ENCODE assay signal across 14 cellular contexts in genomic region chr22:45968751-45969413, GRCh38. TPM values are rescaled to one million over a fixed set of nuclear protein-coding genes. Genes with fewer than 3 reads are reported as not detected.
DNase-seq lines count a peak whose midpoint lies in the region; ATAC-seq, FAIRE-seq and TF ChIP-seq lines count a peak whose summit lies in the region.
"Had no signal": no experiment of that assay in that cellular context is flagged by ENCODE, and none has a peak within 500 bp of the region (broad histone marks: within the 10 kb centered on the region; RNA-seq: fewer than 3 reads in every experiment).

No MANE protein-coding gene starts in this region.

- TF ChIP-seq CTCF in AG04450 (IDR thresholded peaks at IDR 0.05; ENCODE audit: low read depth, low read length) (no peak), lower lobe of right lung (IDR thresholded peaks at IDR 0.05) (no peak), natural killer cell (IDR thresholded peaks at IDR 0.05) (no peak)

- peaks cover 8% of the 10 kb centered on the region for H3K4me1 ChIP-seq in lower lobe of right lung

- DNase-seq in AG04450 (ENCODE audit: low read depth, low spot score) = peak; percentile 66
- DNase-seq in H54 (ENCODE audit: insufficient read length, low spot score) = peak; percentile 98
- DNase-seq in SW480 (ENCODE audit: low spot score) = peak; percentile 41
- DNase-seq in glomerular visceral epithelial cell (ENCODE audit: extremely low spot score) = peak; percentile 98
- no peak for DNase-seq in lower lobe of right lung
- no peak for DNase-seq in natural killer cell
- DNase-seq: activated B cell treated with CpG ODN at 0.5 μM for 24 hours; activated naive CD4-positive, alpha-beta T cell treated with Interleukin-2 at 50 U/mL for 16 hours; KG1; NCI-H2171 treated with DMSO at 0.1 percent for 48 hours had no signal

- H3K36me3 Mint-ChIP-seq in natural killer cell = no peaks in the 10 kb centered on the region

- peak; percentile 89 for FAIRE-seq in H54 (lab: Jason Lieb, UNC)
- FAIRE-seq: D721Med had no signal

- H3K9me3 ChIP-seq in AG04450 (ENCODE audit: control insufficient read depth, insufficient read depth, low read length) = no peaks in the 10 kb centered on the region; the same call in 1 of the 2 replicates
- no peaks in the 10 kb centered on the region for H3K9me3 ChIP-seq in lower lobe of right lung

- peaks cover 8% of the 10 kb centered on the region for H3K27me3 ChIP-seq in AG04450 (ENCODE audit: control insufficient read depth, insufficient read depth, low read length)
- H3K27me3 ChIP-seq in lower lobe of right lung (ENCODE audit: low read depth) = peaks cover 65% of the 10 kb centered on the region

- H3K27me3 Mint-ChIP-seq in natural killer cell (ENCODE audit: low read depth in 2 of 2) = peaks cover 25 to 27% of the 10 kb centered on the region in 2 donors

- H3K4me3 ChIP-seq in AG04450 (ENCODE audit: low read depth, low read length) (no peak overlapping the region), lower lobe of right lung (no peak overlapping the region)

- H3K36me3 ChIP-seq in lower lobe of right lung = no peaks in the 10 kb centered on the region

- H3K27ac Mint-ChIP-seq in natural killer cell = no peak overlapping the region
- H3K27ac Mint-ChIP-seq: activated B cell treated with CpG ODN at 0.5 μM for 24 hours had no signal

- H3K27ac ChIP-seq in AG04450 (ENCODE audit: low read depth, low read length) (peak overlapping the region; percentile 89), lower lobe of right lung (no peak overlapping the region)

- ATAC-seq in GM21423 (IDR thresholded peaks at IDR 0.05; ENCODE audit: unreplicated experiment) (no peak), lower lobe of right lung (no peak), natural killer cell (no peak), HG03571 (IDR thresholded peaks at IDR 0.05; ENCODE audit: unreplicated experiment) (no peak)

- no peaks in the 10 kb centered on the region for H3K9me3 Mint-ChIP-seq in natural killer cell
- H3K9me3 Mint-ChIP-seq: activated B cell treated with CpG ODN at 0.5 μM for 24 hours had no signal

- POLR2A ChIA-PET in AG04450 (lab: Yijun Ruan, JAX) = no interaction called here

- intact Hi-C loops in lower lobe of right lung (cut with DNase I) = no loop called here
- intact Hi-C loops in natural killer cell (cut with micrococcal nuclease) = no loop called here

- peaks cover 0 to 5% of the 10 kb centered on the region in 2 donors for H3K4me1 Mint-ChIP-seq in natural killer cell

- CTCF ChIA-PET in AG04450 (lab: Charles Lee) = interaction anchor here (0.9 to 1.7 kb wide), 2 partner anchors 105 to 391 kb away, joined by 5 to 7 read pairs; no protein-coding TSS in a partner anchor

- no peak for TF ChIP-seq POLR2A in H54 (IDR thresholded peaks at IDR 0.05; ENCODE audit: low read depth, low read length)

- no peak overlapping the region for H3K4me3 Mint-ChIP-seq in natural killer cell
- H3K4me3 Mint-ChIP-seq: activated B cell treated with CpG ODN at 0.5 μM for 24 hours had no signal

RNA-seq across cellular contexts. Expression of gene WNT7B, which starts 8.1 kb away (rescaled TPM):
- 0.56 and 0.71 TPM in 2 replicates for polyA plus RNA-seq in AG04450 (2011; rRNA removed)
- polyA minus RNA-seq in AG04450 (2011; rRNA and poly(A)+ RNA removed) = 0.37 and 0.43 TPM in 2 replicates
- 6.3 TPM for total RNA-seq in lower lobe of right lung
- total RNA-seq in natural killer cell = not detected
- total RNA-seq: activated B cell treated with CpG ODN at 0.5 μM for 24 hours, OCI-LY7 had no signal

Comparison
In these comparisons a context has a peak if more than half of its experiments do, and no peak if none do; other contexts are left out.
1. DNase-seq: peak in AG04450 (single experiment), H54 (single experiment), SW480 (single experiment) and glomerular visceral epithelial cell (single experiment); none in lower lobe of right lung (single experiment) and natural killer cell (single experiment).